ENCODE assay signal across 3 cellular contexts in genomic region chr3:48430359-48431101, GRCh38.
TF ChIP-seq lines count a peak whose summit lies in the region.

No MANE protein-coding gene starts in this region.

TF ChIP-seq in SK-N-SH, 30 proteins besides CTCF, POLR2A, EP300 and RAD21:
- no peak for TF ChIP-seq EZH2phosphoT487 (IDR thresholded peaks at IDR 0.05; ENCODE audit: borderline replicate concordance, low read depth)
- TF ChIP-seq FOXM1 (IDR thresholded peaks at IDR 0.05; ENCODE audit: low read depth) = no peak
- no peak for TF ChIP-seq CHD2 (IDR thresholded peaks at IDR 0.05; ENCODE audit: low read length, partially characterized antibody)

TF ChIP-seq in SK-N-SH treated with all-trans-retinoic acid at 6 μM for 48 hours, 23 proteins besides CTCF, POLR2A, EP300 and RAD21:
- TF ChIP-seq RARB (CRISPR knock-in tag; IDR thresholded peaks at IDR 0.05) (no peak), OSR1 (CRISPR knock-in tag; IDR thresholded peaks at IDR 0.05) (no peak), ZFP3 (CRISPR knock-in tag; IDR thresholded peaks at IDR 0.05) (no peak), CREB5 (CRISPR knock-in tag; IDR thresholded peaks at IDR 0.05; ENCODE audit: low read depth) (no peak), ZFP30 (CRISPR knock-in tag; IDR thresholded peaks at IDR 0.05) (no peak), PPARA (CRISPR knock-in tag; IDR thresholded peaks at IDR 0.05; ENCODE audit: borderline replicate concordance) (no peak), TCF4 (CRISPR knock-in tag; IDR thresholded peaks at IDR 0.05; ENCODE audit: borderline replicate concordance) (no peak), ZNF8 (CRISPR knock-in tag; IDR thresholded peaks at IDR 0.05) (no peak), ZNF70 (CRISPR knock-in tag; IDR thresholded peaks at IDR 0.05) (no peak), POU6F1 (CRISPR knock-in tag; IDR thresholded peaks at IDR 0.05; ENCODE audit: borderline replicate concordance, low read depth) (no peak), BACH2 (CRISPR knock-in tag; IDR thresholded peaks at IDR 0.05; ENCODE audit: borderline replicate concordance) (no peak), SNAI2 (CRISPR knock-in tag; IDR thresholded peaks at IDR 0.05) (no peak), ZNF565 (CRISPR knock-in tag; conservative IDR thresholded peaks at IDR 0.05; ENCODE audit: low read depth) (no peak), ESRRG (CRISPR knock-in tag; IDR thresholded peaks at IDR 0.05) (no peak), CSRNP3 (CRISPR knock-in tag; IDR thresholded peaks at IDR 0.05) (no peak)
TF ChIP-seq in SK-N-SH treated with all-trans-retinoic acid at 6 μM for 48 hours: peak in this region for 0.

TF ChIP-seq in HepG2, 621 proteins besides CTCF, POLR2A, EP300 and RAD21 (continues in another document):
- TF ChIP-seq CBX5 (CRISPR knock-in tag; IDR thresholded peaks at IDR 0.05; ENCODE audit: borderline replicate concordance) = no peak
- TF ChIP-seq ZNF616 (CRISPR knock-in tag; IDR thresholded peaks at IDR 0.05; ENCODE audit: low read depth) = 0 out of 2 replicates have a peak, but pooled peaks have one; percentile 4
- no peak for TF ChIP-seq DNMT3B (CRISPR knock-in tag; conservative IDR thresholded peaks at IDR 0.05)
- TF ChIP-seq GATAD2A (CRISPR knock-in tag; IDR thresholded peaks at IDR 0.05) = 0 out of 2 replicates have a peak, but pooled peaks have one; percentile 2
- no peak for TF ChIP-seq HOXA7 (CRISPR knock-in tag; IDR thresholded peaks at IDR 0.05)
- TF ChIP-seq CENPX (CRISPR knock-in tag; IDR thresholded peaks at IDR 0.05) = no peak
- TF ChIP-seq, protein P1, sequence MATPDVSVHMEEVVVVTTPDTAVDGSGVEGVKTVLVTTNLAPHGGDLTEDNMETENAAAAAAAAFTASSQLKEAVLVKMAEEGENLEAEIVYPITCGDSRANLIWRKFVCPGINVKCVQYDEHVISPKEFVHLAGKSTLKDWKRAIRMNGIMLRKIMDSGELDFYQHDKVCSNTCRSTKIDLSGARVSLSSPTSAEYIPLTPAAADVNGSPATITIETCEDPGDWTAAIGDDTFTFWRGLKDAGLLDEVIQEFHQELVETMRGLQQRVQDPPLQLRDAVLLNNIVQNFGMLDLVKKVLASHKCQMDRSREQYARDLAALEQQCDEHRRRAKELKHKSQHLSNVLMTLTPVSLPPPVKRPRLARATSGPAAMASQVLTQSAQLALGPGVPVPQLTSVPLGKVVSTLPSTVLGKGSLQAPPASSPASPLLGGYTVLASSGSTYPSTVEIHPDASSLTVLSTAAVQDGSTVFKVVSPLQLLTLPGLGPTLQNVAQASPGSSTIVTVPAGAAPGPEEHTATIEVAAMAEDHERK (CRISPR knock-in tag; IDR thresholded peaks at IDR 0.05; ENCODE audit: low read depth) = no peak
- TF ChIP-seq TBX2 (CRISPR knock-in tag; IDR thresholded peaks at IDR 0.05; ENCODE audit: borderline replicate concordance) = peak; percentile 62; the same call in 1 of the 2 replicates
- no peak for TF ChIP-seq ZNF10 (CRISPR knock-in tag; IDR thresholded peaks at IDR 0.05; ENCODE audit: borderline replicate concordance, low read depth)
- no peak for TF ChIP-seq HNF4G (IDR thresholded peaks at IDR 0.05; ENCODE audit: borderline replicate concordance, low read depth, low read length)
- no peak; the same call in 1 of the 2 replicates for TF ChIP-seq HNF4G (CRISPR knock-in tag; IDR thresholded peaks at IDR 0.05; ENCODE audit: borderline replicate concordance, low read depth)
- TF ChIP-seq SAFB2 (CRISPR knock-in tag; IDR thresholded peaks at IDR 0.05; ENCODE audit: borderline replicate concordance, low read depth) = 0 out of 2 replicates have a peak, but pooled peaks have one; percentile 17
- TF ChIP-seq PAXIP1 (CRISPR knock-in tag; conservative IDR thresholded peaks at IDR 0.05) = 0 out of 2 replicates have a peak, but pooled peaks have one; percentile 7
- peak; percentile 14; the same call in 1 of the 2 replicates for TF ChIP-seq SRY (CRISPR knock-in tag; IDR thresholded peaks at IDR 0.05)
- TF ChIP-seq, protein P2, sequence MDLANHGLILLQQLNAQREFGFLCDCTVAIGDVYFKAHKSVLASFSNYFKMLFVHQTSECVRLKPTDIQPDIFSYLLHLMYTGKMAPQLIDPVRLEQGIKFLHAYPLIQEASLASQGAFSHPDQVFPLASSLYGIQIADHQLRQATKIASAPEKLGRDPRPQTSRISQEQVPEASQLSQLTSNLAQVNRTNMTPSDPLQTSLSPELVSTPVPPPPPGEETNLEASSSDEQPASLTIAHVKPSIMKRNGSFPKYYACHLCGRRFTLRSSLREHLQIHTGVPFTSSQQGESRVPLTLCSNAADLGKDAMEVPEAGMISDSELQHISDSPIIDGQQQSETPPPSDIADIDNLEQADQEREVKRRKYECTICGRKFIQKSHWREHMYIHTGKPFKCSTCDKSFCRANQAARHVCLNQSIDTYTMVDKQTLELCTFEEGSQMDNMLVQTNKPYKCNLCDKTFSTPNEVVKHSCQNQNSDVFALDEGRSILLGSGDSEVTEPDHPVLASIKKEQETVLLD (CRISPR knock-in tag; IDR thresholded peaks at IDR 0.05; ENCODE audit: low read depth) = no peak
- TF ChIP-seq THAP9 (CRISPR knock-in tag; IDR thresholded peaks at IDR 0.05; ENCODE audit: borderline replicate concordance) = no peak; the same call in 1 of the 2 replicates
- no peak for TF ChIP-seq KLF15 (CRISPR knock-in tag; IDR thresholded peaks at IDR 0.05; ENCODE audit: borderline replicate concordance)
- no peak for TF ChIP-seq NFIC (IDR thresholded peaks at IDR 0.05; ENCODE audit: low read length)
- TF ChIP-seq ZNF44 (CRISPR knock-in tag; IDR thresholded peaks at IDR 0.05) = no peak
- 0 out of 2 replicates have a peak, but pooled peaks have one; percentile 6 for TF ChIP-seq RCOR2 (CRISPR knock-in tag; IDR thresholded peaks at IDR 0.05)
- peak; percentile 4; the same call in 1 of the 2 replicates for TF ChIP-seq UBTF (CRISPR knock-in tag; IDR thresholded peaks at IDR 0.05)
- TF ChIP-seq, protein P3, sequence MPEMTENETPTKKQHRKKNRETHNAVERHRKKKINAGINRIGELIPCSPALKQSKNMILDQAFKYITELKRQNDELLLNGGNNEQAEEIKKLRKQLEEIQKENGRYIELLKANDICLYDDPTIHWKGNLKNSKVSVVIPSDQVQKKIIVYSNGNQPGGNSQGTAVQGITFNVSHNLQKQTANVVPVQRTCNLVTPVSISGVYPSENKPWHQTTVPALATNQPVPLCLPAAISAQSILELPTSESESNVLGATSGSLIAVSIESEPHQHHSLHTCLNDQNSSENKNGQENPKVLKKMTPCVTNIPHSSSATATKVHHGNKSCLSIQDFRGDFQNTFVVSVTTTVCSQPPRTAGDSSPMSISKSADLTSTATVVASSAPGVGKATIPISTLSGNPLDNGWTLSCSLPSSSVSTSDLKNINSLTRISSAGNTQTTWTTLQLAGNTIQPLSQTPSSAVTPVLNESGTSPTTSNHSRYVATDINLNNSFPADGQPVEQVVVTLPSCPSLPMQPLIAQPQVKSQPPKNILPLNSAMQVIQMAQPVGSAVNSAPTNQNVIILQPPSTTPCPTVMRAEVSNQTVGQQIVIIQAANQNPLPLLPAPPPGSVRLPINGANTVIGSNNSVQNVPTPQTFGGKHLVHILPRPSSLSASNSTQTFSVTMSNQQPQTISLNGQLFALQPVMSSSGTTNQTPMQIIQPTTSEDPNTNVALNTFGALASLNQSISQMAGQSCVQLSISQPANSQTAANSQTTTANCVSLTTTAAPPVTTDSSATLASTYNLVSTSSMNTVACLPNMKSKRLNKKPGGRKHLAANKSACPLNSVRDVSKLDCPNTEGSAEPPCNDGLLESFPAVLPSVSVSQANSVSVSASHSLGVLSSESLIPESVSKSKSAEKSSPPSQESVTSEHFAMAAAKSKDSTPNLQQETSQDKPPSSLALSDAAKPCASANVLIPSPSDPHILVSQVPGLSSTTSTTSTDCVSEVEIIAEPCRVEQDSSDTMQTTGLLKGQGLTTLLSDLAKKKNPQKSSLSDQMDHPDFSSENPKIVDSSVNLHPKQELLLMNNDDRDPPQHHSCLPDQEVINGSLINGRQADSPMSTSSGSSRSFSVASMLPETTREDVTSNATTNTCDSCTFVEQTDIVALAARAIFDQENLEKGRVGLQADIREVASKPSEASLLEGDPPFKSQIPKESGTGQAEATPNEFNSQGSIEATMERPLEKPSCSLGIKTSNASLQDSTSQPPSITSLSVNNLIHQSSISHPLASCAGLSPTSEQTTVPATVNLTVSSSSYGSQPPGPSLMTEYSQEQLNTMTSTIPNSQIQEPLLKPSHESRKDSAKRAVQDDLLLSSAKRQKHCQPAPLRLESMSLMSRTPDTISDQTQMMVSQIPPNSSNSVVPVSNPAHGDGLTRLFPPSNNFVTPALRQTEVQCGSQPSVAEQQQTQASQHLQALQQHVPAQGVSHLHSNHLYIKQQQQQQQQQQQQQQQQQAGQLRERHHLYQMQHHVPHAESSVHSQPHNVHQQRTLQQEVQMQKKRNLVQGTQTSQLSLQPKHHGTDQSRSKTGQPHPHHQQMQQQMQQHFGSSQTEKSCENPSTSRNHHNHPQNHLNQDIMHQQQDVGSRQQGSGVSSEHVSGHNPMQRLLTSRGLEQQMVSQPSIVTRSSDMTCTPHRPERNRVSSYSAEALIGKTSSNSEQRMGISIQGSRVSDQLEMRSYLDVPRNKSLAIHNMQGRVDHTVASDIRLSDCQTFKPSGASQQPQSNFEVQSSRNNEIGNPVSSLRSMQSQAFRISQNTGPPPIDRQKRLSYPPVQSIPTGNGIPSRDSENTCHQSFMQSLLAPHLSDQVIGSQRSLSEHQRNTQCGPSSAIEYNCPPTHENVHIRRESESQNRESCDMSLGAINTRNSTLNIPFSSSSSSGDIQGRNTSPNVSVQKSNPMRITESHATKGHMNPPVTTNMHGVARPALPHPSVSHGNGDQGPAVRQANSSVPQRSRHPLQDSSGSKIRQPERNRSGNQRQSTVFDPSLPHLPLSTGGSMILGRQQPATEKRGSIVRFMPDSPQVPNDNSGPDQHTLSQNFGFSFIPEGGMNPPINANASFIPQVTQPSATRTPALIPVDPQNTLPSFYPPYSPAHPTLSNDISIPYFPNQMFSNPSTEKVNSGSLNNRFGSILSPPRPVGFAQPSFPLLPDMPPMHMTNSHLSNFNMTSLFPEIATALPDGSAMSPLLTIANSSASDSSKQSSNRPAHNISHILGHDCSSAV (CRISPR knock-in tag; IDR thresholded peaks at IDR 0.05; ENCODE audit: borderline replicate concordance) = 0 out of 2 replicates have a peak, but pooled peaks have one; percentile 2
